Comparison of ENCODE assay signal across 21 cellular contexts in genomic region chr9:134607971-134608370, GRCh38. TPM values are rescaled to one million over a fixed set of nuclear protein-coding genes. Genes with fewer than 3 reads are reported as not detected.
DNase-seq lines count a peak whose midpoint lies in the region; ATAC-seq and TF ChIP-seq lines count a peak whose summit lies in the region.
"Had no signal": no experiment of that assay in that cellular context is flagged by ENCODE, and none has a peak within 500 bp of the region (broad histone marks: within the 10 kb centered on the region; RNA-seq: fewer than 3 reads in every experiment).

No MANE protein-coding gene starts in this region.

- no peak overlapping the region for H3K27ac ChIP-seq in HEK293 (ENCODE audit: extremely low read depth, low read depth, low read length)
- H3K27ac ChIP-seq in uterus = no peak overlapping the region
- H3K27ac ChIP-seq: brain microvascular endothelial cell, coronary artery, spleen had no signal

- intact Hi-C loops in uterus (cut with DNase I; ENCODE audit: low total_unique reads) = no loop called here

- H3K9me3 ChIP-seq in HEK293 (ENCODE audit: control insufficient read depth, insufficient read depth, low read depth, low read length) = no peaks in the 10 kb centered on the region
- peaks cover 0 to 4% of the 10 kb centered on the region in 2 donors for H3K9me3 ChIP-seq in uterus

- TF ChIP-seq POLR2A in uterus (IDR thresholded peaks at IDR 0.05) = no peak

- no peaks in the 10 kb centered on the region for H3K36me3 ChIP-seq in HEK293 (ENCODE audit: control insufficient read depth in 2 of 2, insufficient read depth in 1 of 2, low read length in 2 of 2)
- H3K36me3 ChIP-seq in uterus = no peaks in the 10 kb centered on the region
- H3K36me3 ChIP-seq: brain microvascular endothelial cell, spleen had no signal

- POLR2A ChIA-PET in HEK293 (lab: Yijun Ruan, JAX) = no interaction called here

- no peak overlapping the region for H3K4me3 ChIP-seq in AG10803 (ENCODE audit: low read length)
- H3K4me3 ChIP-seq in HEK293 (ENCODE audit: low read depth, low read length) = no peak overlapping the region
- no peak overlapping the region for H3K4me3 ChIP-seq in astrocyte of the spinal cord (ENCODE audit: low read depth, low read length)
- H3K4me3 ChIP-seq in uterus = no peak overlapping the region
- H3K4me3 ChIP-seq: coronary artery, spleen had no signal

- no peaks in the 10 kb centered on the region for H3K27me3 ChIP-seq in uterus
- H3K27me3 ChIP-seq: brain microvascular endothelial cell had no signal

- ATAC-seq in HG02938 (IDR thresholded peaks at IDR 0.05; ENCODE audit: unreplicated experiment) = no peak
- ATAC-seq: activated naive CD8-positive, alpha-beta T cell treated with anti-CD3 and anti-CD28 coated beads, Interleukin-2, amount 50 U/mL, for 24 hours; stimulated activated memory B cell treated with anti-CD40 and anti-IgM and Interleukin-4, amounts not matched to agents 10 μg/mL and 1 μg/mL and 100 μg/mL, for 72 hours had no signal

- DNase-seq in AG10803 (ENCODE audit: low read depth) (peak; percentile 54), astrocyte of the spinal cord (ENCODE audit: low read depth, low spot score) (peak; percentile 38), glomerular visceral epithelial cell (ENCODE audit: extremely low spot score) (peak; percentile 24), occipital lobe (lab: John Stamatoyannopoulos, UW) (no peak), uterus (no peak), 8988T (no peak)
- DNase-seq: activated B cell treated with CpG ODN at 0.5 μM for 24 hours; activated naive CD8-positive, alpha-beta T cell treated with anti-CD3 and anti-CD28 coated beads, Interleukin-2, amount 50 U/mL, for 24 hours; brain microvascular endothelial cell; NCI-H1105 treated with DMSO at 0.1 percent for 48 hours; NCI-H2081; NCI-H774; nucleus accumbens; stimulated activated CD4-positive, alpha-beta T cell treated with anti-CD3 and anti-CD28 coated beads, Interleukin-2, amount 100 ng/mL, for 48 hours; T1000 had no signal

- H3K4me1 ChIP-seq in HEK293 (ENCODE audit: control insufficient read depth, insufficient read depth, low read length) (no peaks in the 10 kb centered on the region), uterus (no peaks in the 10 kb centered on the region)

- TF ChIP-seq CTCF in AG10803 (conservative IDR thresholded peaks at IDR 0.05; ENCODE audit: low read length) = no peak
- TF ChIP-seq CTCF in HEK293 (tag by site-specific recombination; IDR thresholded peaks at IDR 0.05) = no peak
- no peak for TF ChIP-seq CTCF in astrocyte of the spinal cord (IDR thresholded peaks at IDR 0.05; ENCODE audit: low read depth, low read length)
- TF ChIP-seq CTCF in uterus (IDR thresholded peaks at IDR 0.05) = no peak

- CTCF ChIA-PET in HEK293 (lab: Yijun Ruan, JAX) = no interaction called here

- in situ Hi-C loops in astrocyte of the spinal cord (cut with HindIII; ENCODE audit: low sequenced_read_pairs) = no loop called here

TF ChIP-seq in HEK293, 187 proteins besides CTCF, POLR2A, EP300 and RAD21:
- TF ChIP-seq BCL11B (tag by site-specific recombination; IDR thresholded peaks at IDR 0.05; ENCODE audit: low read depth) = no peak
- peak; percentile 24; the same call in 1 of the 2 replicates for TF ChIP-seq GLIS1 (tag by site-specific recombination; IDR thresholded peaks at IDR 0.05)

RNA-seq across cellular contexts. Expression of gene COL5A1, which starts 33.6 kb away (rescaled TPM):
- total RNA-seq in occipital lobe (4.5 TPM), uterus (100 to 1,000 TPM in 2 of 4 donors, 10 to 100 TPM in 2; 21.2 to 604 (median 129) TPM)
- total RNA-seq: MCF 10A had no signal

Comparison
In these comparisons a context has a peak if more than half of its experiments do, and no peak if none do; other contexts are left out.
1. DNase-seq: peak in AG10803 (single experiment), astrocyte of the spinal cord (single experiment) and glomerular visceral epithelial cell (single experiment); none in occipital lobe (single experiment), uterus (0 of 2) and 8988T (single experiment).